8 cellular contexts compared by ENCODE assay signal in the genomic region with DNA sequence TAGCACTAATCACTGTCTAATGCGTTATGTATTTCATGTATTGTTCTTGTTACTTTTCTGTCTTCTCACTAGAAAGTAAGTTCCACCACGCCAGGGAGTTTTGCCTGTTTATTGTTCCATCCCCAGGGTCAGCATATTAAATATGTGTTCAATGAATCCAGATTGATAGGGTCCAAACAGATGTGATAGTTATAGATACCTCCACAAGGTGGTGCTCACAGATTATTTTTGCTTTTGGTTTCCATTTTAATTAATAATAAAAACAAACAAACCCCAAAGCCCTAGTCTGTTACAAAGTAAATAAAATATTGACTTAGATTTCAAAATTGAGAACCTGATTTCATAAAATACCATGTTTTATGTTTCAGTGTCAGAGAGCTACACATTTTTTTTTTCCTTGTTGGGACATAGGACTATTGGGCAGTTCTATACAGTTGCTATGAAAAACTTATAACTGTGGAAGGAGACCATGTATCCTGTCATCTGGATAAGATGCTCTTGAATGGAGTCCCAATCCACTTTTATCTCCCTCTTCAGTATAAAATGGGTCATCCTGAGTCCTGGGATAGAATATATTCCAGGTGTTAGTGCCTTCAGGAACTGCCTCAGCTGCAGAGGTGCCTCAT. TPM values are rescaled to one million over a fixed set of nuclear protein-coding genes. Genes with fewer than 3 reads are reported as not detected.
DNase-seq lines count a peak whose midpoint lies in the region; ATAC-seq, FAIRE-seq and TF ChIP-seq lines count a peak whose summit lies in the region.

No MANE protein-coding gene starts in this region.

- peak; percentile 79 for ATAC-seq in GM21447 (IDR thresholded peaks at IDR 0.05; ENCODE audit: unreplicated experiment)

- H2AFZ ChIP-seq in astrocyte (ENCODE audit: low read depth, low read length) = no peak overlapping the region

- H3K9me3 Mint-ChIP-seq in astrocyte (ENCODE audit: unreplicated experiment) = no peaks in the 10 kb centered on the region

- H3K9me3 ChIP-seq in DOHH2 (ENCODE audit: control insufficient read depth, insufficient read depth, low read length) (no peaks in the 10 kb centered on the region), astrocyte (ENCODE audit: insufficient read depth, low read depth, low read length) (no peaks in the 10 kb centered on the region)

- TF ChIP-seq CTCF in DOHH2 (IDR thresholded peaks at IDR 0.05; ENCODE audit: low read depth, low read length, poor library complexity, severe bottlenecking) (peak; percentile 52), astrocyte (IDR thresholded peaks at IDR 0.05; ENCODE audit: insufficient read depth, low read depth, low read length) (peak; percentile 35)

- in situ Hi-C loops in G401 (cut with HindIII; ENCODE audit: low sequenced_read_pairs) = no loop called here

- no peaks in the 10 kb centered on the region for H3K36me3 Mint-ChIP-seq in astrocyte (ENCODE audit: low read depth, unreplicated experiment)

- no peak overlapping the region for H3K27ac Mint-ChIP-seq in astrocyte (ENCODE audit: unreplicated experiment)

- H3K4me2 ChIP-seq in DOHH2 (ENCODE audit: low read length) = no peak overlapping the region
- no peak overlapping the region for H3K4me2 ChIP-seq in astrocyte (ENCODE audit: low read length)

- no peak overlapping the region for H3K4me3 Mint-ChIP-seq in astrocyte (ENCODE audit: unreplicated experiment)

- H3K9me2 ChIP-seq in DOHH2 (replicated peaks; ENCODE audit: control insufficient read depth, low read length) = no peaks in the 10 kb centered on the region

- H3K27me3 ChIP-seq in DOHH2 (ENCODE audit: control insufficient read depth, low read length) (no peaks in the 10 kb centered on the region), astrocyte (ENCODE audit: insufficient read depth, low read length) (no peaks in the 10 kb centered on the region)

- H4K20me1 ChIP-seq in DOHH2 (ENCODE audit: control insufficient read depth, insufficient read depth, low read depth, low read length) (no peaks in the 10 kb centered on the region), astrocyte (ENCODE audit: insufficient read depth, low read length) (no peaks in the 10 kb centered on the region)

- H3K4me1 Mint-ChIP-seq in astrocyte (ENCODE audit: low read depth, unreplicated experiment) = peaks cover 4% of the 10 kb centered on the region

- H3K79me2 ChIP-seq in DOHH2 (ENCODE audit: control insufficient read depth, low read length) (no peaks in the 10 kb centered on the region), astrocyte (ENCODE audit: insufficient read depth, low read length) (no peaks in the 10 kb centered on the region)

- H3K4me1 ChIP-seq in DOHH2 (ENCODE audit: control insufficient read depth, low read length) (peaks cover 14% of the 10 kb centered on the region), astrocyte (ENCODE audit: insufficient read depth, low read length) (no peaks in the 10 kb centered on the region)

- H3K4me3 ChIP-seq in DOHH2 (ENCODE audit: low read length) (no peak overlapping the region), astrocyte (ENCODE audit: insufficient read depth, low read depth, low read length) (no peak overlapping the region)

- H3K36me3 ChIP-seq in DOHH2 (ENCODE audit: control insufficient read depth, low read length) (no peaks in the 10 kb centered on the region), astrocyte (ENCODE audit: insufficient read depth, low read length) (no peaks in the 10 kb centered on the region)

- H3K27me3 Mint-ChIP-seq in astrocyte (ENCODE audit: low read depth, unreplicated experiment) = no peaks in the 10 kb centered on the region

- DNase-seq in HS-5 (ENCODE audit: low read depth) (peak; percentile 23), astrocyte (ENCODE audit: low read depth) (no peak), amniotic stem cell (lab: John Stamatoyannopoulos, UW) (no peak), G401 (ENCODE audit: low spot score) (no peak), caudate nucleus (lab: John Stamatoyannopoulos, UW) (no peak)
- no peak for DNase-seq in stimulated activated CD4-positive, alpha-beta T cell treated with anti-CD3 and anti-CD28 coated beads, Interleukin-4, amount 100 ng/mL, for 4 hours

- H3F3A ChIP-seq in DOHH2 (ENCODE audit: control insufficient read depth, insufficient read depth) = no peaks in the 10 kb centered on the region

- no peak overlapping the region for H3K9ac ChIP-seq in astrocyte (ENCODE audit: low read length)

- no peak for FAIRE-seq in astrocyte (lab: Jason Lieb, UNC)

- no peak overlapping the region for H3K27ac ChIP-seq in DOHH2 (ENCODE audit: low read depth, low read length)
- H3K27ac ChIP-seq in astrocyte (ENCODE audit: low read depth, low read length) = no peak overlapping the region
- H3K27ac ChIP-seq in caudate nucleus (ENCODE audit: low read depth, low read length) = no peak overlapping the region

RNA-seq across cellular contexts. Expression of a gene that starts 12.4 kb away (rescaled TPM):
- not detected in 2 replicates for total RNA-seq in astrocyte
- total RNA-seq in G401 (2014; rRNA removed; shearing (Covaris generic)) = not detected in 2 replicates
